ENCODE assay signal across 8 cellular contexts in genomic region chr9:70257512-70257911, GRCh38. TPM values are rescaled to one million over a fixed set of nuclear protein-coding genes. Genes with fewer than 3 reads are reported as not detected.
A peak's percentile ranks its signal among the peaks of the same experiment; 100 is the strongest.
DNase-seq lines count a peak whose midpoint lies in the region; ATAC-seq and TF ChIP-seq lines count a peak whose summit lies in the region.

No MANE protein-coding gene starts in this region.

- peak overlapping the region; percentile 84 for H3K9ac ChIP-seq in mucosa of stomach (ENCODE audit: low read length)

- H3K27ac Mint-ChIP-seq in MCF 10A (ENCODE audit: low read depth, unreplicated experiment): peak overlapping the region; percentile 99

- POLR2A ChIA-PET in MCF 10A (lab: Yijun Ruan, JAX): interaction anchor here (0.6 to 4.9 kb wide), 23 partner anchors 10 to 506 kb away, joined by 3 to 54 read pairs (median 5); partner anchors contain the start of genes KLF9 and PTAR1

- BruUV-seq in MCF 10A (replicated peaks; lab: Mats Ljungman, UMichigan): no TSS peak

- H3K9me3 Mint-ChIP-seq in MCF 10A (ENCODE audit: unreplicated experiment): no peaks in the 10 kb centered on the region

- no peak for ATAC-seq in Right ventricle myocardium superior (ENCODE audit: poor library complexity)

- H3K27ac ChIP-seq in right atrium auricular region: peak overlapping the region; percentile 96 to 98

- no peaks in the 10 kb centered on the region for H3K27me3 ChIP-seq in right atrium auricular region
- H3K27me3 ChIP-seq in mucosa of stomach (ENCODE audit: control insufficient read depth, insufficient read depth, low read length): no peaks in the 10 kb centered on the region

- intact Hi-C loops in Right ventricle myocardium superior (cut with DNase I) (no loop called here), MCF 10A (cut with micrococcal nuclease) (loop anchor here (5.0 to 10.0 kb wide), 3 partner anchors 160 to 493 kb away; partner anchors contain the start of gene PTAR1)

- H3K4me1 Mint-ChIP-seq in MCF 10A (ENCODE audit: insufficient read depth, unreplicated experiment): peaks cover 59% of the 10 kb centered on the region

- DNase-seq in right atrium auricular region (ENCODE audit: low spot score) (no peak), Right ventricle myocardium superior (no peak), MCF 10A (ENCODE audit: unreplicated experiment) (peak; percentile 9), AG20443 (ENCODE audit: low spot score) (no peak), NCI-H2029 (lab: John Stamatoyannopoulos, UW) (no peak), GM19240 (ENCODE audit: insufficient read length, low spot score) (no peak), GM03348 (ENCODE audit: low spot score) (no peak)

- no peaks in the 10 kb centered on the region for H3K27me3 Mint-ChIP-seq in MCF 10A (ENCODE audit: insufficient read depth, unreplicated experiment)

- H3K4me1 ChIP-seq in right atrium auricular region: peaks cover 0 to 47% of the 10 kb centered on the region in 2 donors
- peaks cover 44% of the 10 kb centered on the region for H3K4me1 ChIP-seq in mucosa of stomach (ENCODE audit: control insufficient read depth, insufficient read depth, low read length)

- H3K36me3 ChIP-seq in right atrium auricular region: no peaks in the 10 kb centered on the region
- H3K36me3 ChIP-seq in mucosa of stomach (ENCODE audit: control insufficient read depth, insufficient read depth, low read length): no peaks in the 10 kb centered on the region

- peaks cover 26% of the 10 kb centered on the region for H3K36me3 Mint-ChIP-seq in MCF 10A (ENCODE audit: insufficient read depth, unreplicated experiment)

- H3K9me3 ChIP-seq in right atrium auricular region (no peaks in the 10 kb centered on the region), mucosa of stomach (ENCODE audit: control insufficient read depth, low read length) (no peaks in the 10 kb centered on the region)

- peak overlapping the region; percentile 97 for H3K4me3 Mint-ChIP-seq in MCF 10A (ENCODE audit: unreplicated experiment)

- CTCF ChIA-PET in MCF 10A (lab: Yijun Ruan, JAX): interaction anchor here (0.8 to 3.5 kb wide), 8 partner anchors 136 to 835 kb away, joined by 3 to 16 read pairs (median 5); no protein-coding TSS in a partner anchor

- TF ChIP-seq CTCF in right atrium auricular region (IDR thresholded peaks at IDR 0.05): no peak
- no peak for TF ChIP-seq CTCF in MCF 10A (IDR thresholded peaks at IDR 0.05; ENCODE audit: unreplicated experiment)

- peak overlapping the region in 1 of 2 donors; percentile 84 for H3K4me3 ChIP-seq in right atrium auricular region
- H3K4me3 ChIP-seq in mucosa of stomach (ENCODE audit: low read length): peak overlapping the region; percentile 10

RNA-seq across cellular contexts. Expression of gene SMC5, which starts 1.3 kb away (rescaled TPM):
- 10 to 100 TPM; 11.4 to 15.0 TPM for total RNA-seq in right atrium auricular region
- 10.0 TPM for total RNA-seq in Right ventricle myocardium superior
- total RNA-seq in MCF 10A (2022): 29.8 and 31.9 TPM in 2 replicates
